In the genomic region with DNA sequence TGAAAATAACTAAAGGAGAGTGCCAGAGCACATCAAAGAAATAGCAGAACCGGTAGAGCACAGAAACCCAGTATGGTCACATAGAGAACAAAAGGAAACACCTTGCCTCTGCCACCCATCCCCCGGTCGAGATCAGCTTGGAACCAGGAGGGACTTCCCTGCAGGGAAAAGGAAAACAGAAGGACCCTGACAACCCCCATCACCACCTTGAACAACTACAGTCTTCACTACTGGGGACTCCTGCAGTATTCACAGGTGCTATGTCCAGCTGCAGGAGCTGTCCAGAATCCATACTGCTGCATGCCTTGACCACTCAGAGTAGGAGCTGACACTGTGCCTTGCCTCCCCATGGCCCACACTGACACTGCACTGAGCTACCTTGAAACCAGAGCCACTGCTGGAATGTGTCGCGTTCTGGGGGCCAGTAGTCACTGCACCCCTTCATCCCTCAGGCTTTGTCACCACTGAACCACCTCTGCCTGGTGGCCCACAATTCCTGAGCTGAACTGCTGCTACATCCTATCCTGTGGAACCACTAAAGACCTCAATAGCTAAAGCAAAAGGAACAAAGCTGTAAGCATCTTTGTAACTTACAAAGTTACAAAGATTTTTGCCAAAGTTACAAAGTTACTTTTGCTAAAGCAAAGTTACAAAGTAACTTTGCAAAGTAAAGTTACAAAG, we compare ENCODE assay signal across 1 cellular context.
TF ChIP-seq lines count a peak whose summit lies in the region.

No MANE protein-coding gene starts in this region.

TF ChIP-seq in HepG2, 621 proteins besides CTCF, POLR2A, EP300 and RAD21 (continued from another document):
- TF ChIP-seq ZNF263 (CRISPR knock-in tag; IDR thresholded peaks at IDR 0.05) (no peak), ZNF451 (CRISPR knock-in tag; IDR thresholded peaks at IDR 0.05) (no peak), ZBTB1 (CRISPR knock-in tag; IDR thresholded peaks at IDR 0.05; ENCODE audit: borderline replicate concordance) (no peak), ZNF331 (CRISPR knock-in tag; IDR thresholded peaks at IDR 0.05) (peak; percentile 26; the same call in 1 of the 2 replicates), ATF7-NPFF (CRISPR knock-in tag; IDR thresholded peaks at IDR 0.05; ENCODE audit: low read depth) (no peak), CEBPB (IDR thresholded peaks at IDR 0.05; ENCODE audit: borderline replicate concordance, low read depth, low read length) (no peak), ISL2 (CRISPR knock-in tag; IDR thresholded peaks at IDR 0.05) (no peak), ZNF607 (CRISPR knock-in tag; IDR thresholded peaks at IDR 0.05; ENCODE audit: borderline replicate concordance) (no peak)
TF ChIP-seq in HepG2: peak in this region for 26.
